Comparison of ENCODE assay signal across 8 cellular contexts in the genomic region with DNA sequence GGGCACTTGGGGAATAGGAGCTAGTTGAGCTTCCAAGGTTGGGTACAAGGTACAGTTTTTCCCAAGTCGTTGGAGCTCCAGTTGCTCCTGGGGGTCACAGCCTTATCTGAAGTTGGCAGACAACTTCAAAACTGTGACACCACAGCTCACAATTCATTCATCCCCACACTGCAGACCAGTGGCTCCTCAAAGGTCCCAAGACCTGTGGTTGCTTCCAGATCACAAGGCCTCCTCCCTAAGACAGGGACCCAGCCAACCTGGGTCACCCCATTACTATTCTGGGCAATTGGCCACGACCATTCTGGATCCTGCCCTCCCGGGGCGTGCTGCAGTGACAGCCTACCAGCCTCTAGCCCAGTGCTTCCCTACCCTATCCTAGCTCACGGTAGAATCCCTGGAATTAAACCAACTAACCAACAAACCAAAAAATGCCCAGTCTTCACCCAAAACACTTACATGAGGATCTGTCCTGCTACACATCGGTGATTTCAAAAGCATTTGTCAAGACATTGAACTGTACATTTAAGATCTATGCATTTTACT.
DNase-seq lines count a peak whose midpoint lies in the region; ATAC-seq and TF ChIP-seq lines count a peak whose summit lies in the region.

No MANE protein-coding gene starts in this region.

- H3K27ac ChIP-seq in SK-N-MC, result peak overlapping the region; percentile 53

- H3K27ac Mint-ChIP-seq in T-helper 2 cell treated with Interferon-gamma antibody and Interleukin-4, amounts not matched to agents 5 μg/mL and 100 μg/mL, for 36 hours, result peak overlapping the region; percentile 92

- peaks cover 36% of the 10 kb centered on the region for H3K4me1 Mint-ChIP-seq in T-helper 2 cell treated with Interferon-gamma antibody and Interleukin-4, amounts not matched to agents 5 μg/mL and 100 μg/mL, for 36 hours (ENCODE audit: low read depth)

- H3K9me3 Mint-ChIP-seq in T-helper 2 cell treated with Interferon-gamma antibody and Interleukin-4, amounts not matched to agents 5 μg/mL and 100 μg/mL, for 36 hours, result no peaks in the 10 kb centered on the region

- H3K4me3 ChIP-seq in SK-N-MC (peak overlapping the region; percentile 86), fibroblast of mammary gland (ENCODE audit: control insufficient read depth, low read depth, low read length) (peak overlapping the region; percentile 68), retinal pigment epithelial cell (ENCODE audit: low read length) (peak overlapping the region; percentile 71)

- peaks cover 32% of the 10 kb centered on the region for H3K36me3 Mint-ChIP-seq in T-helper 2 cell treated with Interferon-gamma antibody and Interleukin-4, amounts not matched to agents 5 μg/mL and 100 μg/mL, for 36 hours (ENCODE audit: low read depth)

- TF ChIP-seq CTCF in fibroblast of mammary gland (conservative IDR thresholded peaks at IDR 0.05; ENCODE audit: control insufficient read depth, insufficient read depth, low read depth, low read length) (no peak), retinal pigment epithelial cell (conservative IDR thresholded peaks at IDR 0.05; ENCODE audit: low read depth, low read length) (no peak)

- peak overlapping the region; percentile 76 for H3K9ac ChIP-seq in SK-N-MC (ENCODE audit: insufficient read length)

- H3K4me3 Mint-ChIP-seq in T-helper 2 cell treated with Interferon-gamma antibody and Interleukin-4, amounts not matched to agents 5 μg/mL and 100 μg/mL, for 36 hours, result peak overlapping the region; percentile 93

- DNase-seq in T-helper 2 cell treated with Interferon-gamma antibody and Interleukin-4, amounts not matched to agents 5 μg/mL and 100 μg/mL, for 36 hours (ENCODE audit: low spot score), result no peak
- DNase-seq in T-helper 2 cell, result no peak
- no peak for DNase-seq in SK-N-MC (ENCODE audit: low read depth, low spot score)
- DNase-seq in fibroblast of mammary gland (ENCODE audit: low read depth), result no peak
- DNase-seq in retinal pigment epithelial cell (ENCODE audit: low read depth), result no peak
- DNase-seq in DMS79 (lab: John Stamatoyannopoulos, UW), result no peak

- H3K36me3 ChIP-seq in SK-N-MC (ENCODE audit: insufficient read depth, low read length), result no peaks in the 10 kb centered on the region

- no peaks in the 10 kb centered on the region for H3K27me3 Mint-ChIP-seq in T-helper 2 cell treated with Interferon-gamma antibody and Interleukin-4, amounts not matched to agents 5 μg/mL and 100 μg/mL, for 36 hours (ENCODE audit: low read depth)

- no peaks in the 10 kb centered on the region for H3K9me3 ChIP-seq in SK-N-MC (ENCODE audit: low read depth, low read length)

- no peak for ATAC-seq in HG03135 (IDR thresholded peaks at IDR 0.05; ENCODE audit: unreplicated experiment)
- no peak for ATAC-seq in HG03095 (IDR thresholded peaks at IDR 0.05; ENCODE audit: unreplicated experiment)
